29 cellular contexts compared by ENCODE assay signal in genomic region chr2:46273919-46274318, GRCh38. TPM values are rescaled to one million over a fixed set of nuclear protein-coding genes. Genes with fewer than 3 reads are reported as not detected.
DNase-seq lines count a peak whose midpoint lies in the region; ATAC-seq, FAIRE-seq and TF ChIP-seq lines count a peak whose summit lies in the region.
"Had no signal": no experiment of that assay in that cellular context is flagged by ENCODE, and none has a peak within 500 bp of the region (broad histone marks: within the 10 kb centered on the region; RNA-seq: fewer than 3 reads in every experiment).

No MANE protein-coding gene starts in this region.

- H3K4me2 ChIP-seq in astrocyte (ENCODE audit: low read length), result peak overlapping the region; percentile 8

- FAIRE-seq in astrocyte (lab: Jason Lieb, UNC), result no peak

- H3K36me3 ChIP-seq in astrocyte (ENCODE audit: insufficient read depth, low read length), result no peaks in the 10 kb centered on the region
- H3K36me3 ChIP-seq: neutrophil, thoracic aorta, WERI-Rb-1 had no signal

- H3K27ac Mint-ChIP-seq in astrocyte (ENCODE audit: unreplicated experiment) (no peak overlapping the region), osteocyte (ENCODE audit: unreplicated experiment) (peak overlapping the region; percentile 19)
- H3K27ac Mint-ChIP-seq in stimulated activated naive B cell treated with anti-CD40 and anti-IgM and Interleukin-4, amounts not matched to agents 10 μg/mL and 1 μg/mL and 100 μg/mL, for 72 hours, result no peak overlapping the region
- H3K27ac Mint-ChIP-seq: activated T-helper 1 cell treated with anti-CD3 and anti-CD28 coated beads, Interleukin-12 subunit alpha, Interleukin-12 subunit beta, Interleukin-2, Interleukin-4 antibody, amounts not matched to agents 30 ng/mL and 10 ng/mL and 1 ng/mL, durations not matched to agents 14 hours and 24 hours and 36 hours; CD14-positive monocyte; T-helper 17 cell had no signal

- no peaks in the 10 kb centered on the region for H3K79me2 ChIP-seq in astrocyte (ENCODE audit: insufficient read depth, low read length)

- H4K20me1 ChIP-seq in astrocyte (ENCODE audit: insufficient read depth, low read length), result no peaks in the 10 kb centered on the region

- no peaks in the 10 kb centered on the region for H3K9me3 ChIP-seq in astrocyte (ENCODE audit: insufficient read depth, low read depth, low read length)
- H3K9me3 ChIP-seq: neutrophil, thoracic aorta had no signal

- H3K4me3 Mint-ChIP-seq in astrocyte (ENCODE audit: unreplicated experiment) (no peak overlapping the region), osteocyte (ENCODE audit: unreplicated experiment) (no peak overlapping the region)
- no peak overlapping the region for H3K4me3 Mint-ChIP-seq in stimulated activated naive B cell treated with anti-CD40 and anti-IgM and Interleukin-4, amounts not matched to agents 10 μg/mL and 1 μg/mL and 100 μg/mL, for 72 hours
- H3K4me3 Mint-ChIP-seq: activated T-helper 1 cell treated with anti-CD3 and anti-CD28 coated beads, Interleukin-12 subunit alpha, Interleukin-12 subunit beta, Interleukin-2, Interleukin-4 antibody, amounts not matched to agents 30 ng/mL and 10 ng/mL and 1 ng/mL, durations not matched to agents 14 hours and 24 hours and 36 hours; CD14-positive monocyte; immature natural killer cell; T-helper 17 cell had no signal

- H3K27me3 Mint-ChIP-seq in astrocyte (ENCODE audit: low read depth, unreplicated experiment) (peaks cover 16% of the 10 kb centered on the region), osteocyte (ENCODE audit: unreplicated experiment) (peaks cover 5% of the 10 kb centered on the region)
- H3K27me3 Mint-ChIP-seq in stimulated activated naive B cell treated with anti-CD40 and anti-IgM and Interleukin-4, amounts not matched to agents 10 μg/mL and 1 μg/mL and 100 μg/mL, for 72 hours, result peaks cover 39 to 40% of the 10 kb centered on the region in 2 donors

- peaks cover 33% of the 10 kb centered on the region for H3K4me1 ChIP-seq in astrocyte (ENCODE audit: insufficient read depth, low read length)

- H2AFZ ChIP-seq in astrocyte (ENCODE audit: low read depth, low read length), result no peak overlapping the region

- H3K27me3 ChIP-seq in astrocyte (ENCODE audit: insufficient read depth, low read length), result no peaks in the 10 kb centered on the region

- H3K9me3 Mint-ChIP-seq in astrocyte (ENCODE audit: unreplicated experiment) (peaks cover 3% of the 10 kb centered on the region), osteocyte (ENCODE audit: unreplicated experiment) (no peaks in the 10 kb centered on the region)
- no peaks in the 10 kb centered on the region for H3K9me3 Mint-ChIP-seq in stimulated activated naive B cell treated with anti-CD40 and anti-IgM and Interleukin-4, amounts not matched to agents 10 μg/mL and 1 μg/mL and 100 μg/mL, for 72 hours
- H3K9me3 Mint-ChIP-seq: activated T-helper 1 cell treated with anti-CD3 and anti-CD28 coated beads, Interleukin-12 subunit alpha, Interleukin-12 subunit beta, Interleukin-2, Interleukin-4 antibody, amounts not matched to agents 30 ng/mL and 10 ng/mL and 1 ng/mL, durations not matched to agents 14 hours and 24 hours and 36 hours; CD14-positive monocyte; immature natural killer cell had no signal

- H3K27ac ChIP-seq in astrocyte (ENCODE audit: low read depth, low read length), result no peak overlapping the region
- H3K27ac ChIP-seq: neutrophil, SK-N-MC, thoracic aorta, WERI-Rb-1 had no signal

- ATAC-seq in omental fat pad (ENCODE audit: low FRiP score) (no peak), GM21526 (IDR thresholded peaks at IDR 0.05; ENCODE audit: low FRiP score, unreplicated experiment) (no peak)
- ATAC-seq in stimulated activated naive B cell treated with anti-CD40 and anti-IgM and Interleukin-4, amounts not matched to agents 10 μg/mL and 1 μg/mL and 100 μg/mL, for 72 hours (replicated peaks), result no peak
- ATAC-seq: T-helper 17 cell had no signal

- TF ChIP-seq CTCF in astrocyte (IDR thresholded peaks at IDR 0.05; ENCODE audit: insufficient read depth, low read depth, low read length) (no peak), osteocyte (IDR thresholded peaks at IDR 0.05) (no peak), omental fat pad (IDR thresholded peaks at IDR 0.05) (no peak)

- H3K9ac ChIP-seq in astrocyte (ENCODE audit: low read length), result no peak overlapping the region

- peaks cover 1% of the 10 kb centered on the region for H3K36me3 Mint-ChIP-seq in astrocyte (ENCODE audit: low read depth, unreplicated experiment)
- no peaks in the 10 kb centered on the region for H3K36me3 Mint-ChIP-seq in osteocyte (ENCODE audit: unreplicated experiment)
- H3K36me3 Mint-ChIP-seq in stimulated activated naive B cell treated with anti-CD40 and anti-IgM and Interleukin-4, amounts not matched to agents 10 μg/mL and 1 μg/mL and 100 μg/mL, for 72 hours, result no peaks in the 10 kb centered on the region
- H3K36me3 Mint-ChIP-seq: CD14-positive monocyte had no signal

- peak; percentile 12 for DNase-seq in Caki2 (ENCODE audit: low read depth)
- DNase-seq in astrocyte (ENCODE audit: low read depth), result peak; percentile 2
- DNase-seq in islet precursor cell, result peak; percentile 61
- DNase-seq in osteocyte (ENCODE audit: extremely low spot score, unreplicated experiment), result no peak
- no peak for DNase-seq in omental fat pad (ENCODE audit: low spot score)
- DNase-seq in stimulated activated naive B cell treated with anti-CD40 and anti-IgM and Interleukin-4, amounts not matched to agents 10 μg/mL and 1 μg/mL and 100 μg/mL, for 72 hours, result no peak
- no peak for DNase-seq in activated CD4-positive, alpha-beta T cell treated with anti-CD3 and anti-CD28 coated beads for 48 hours
- DNase-seq: activated CD4-positive, alpha-beta T cell treated with anti-CD3 and anti-CD28 coated beads, Interleukin-2, amount 50 U/mL, for 1 hour; activated naive CD4-positive, alpha-beta T cell treated with anti-CD3 and anti-CD28 coated beads, Interleukin-2, amount 50 U/mL, for 16 hours; anterior cingulate cortex; central memory CD4-positive, alpha-beta T cell; dorsolateral prefrontal cortex; hippocampal formation; immature natural killer cell; NCI-H2029 treated with DMSO at 0.1 percent for 48 hours; NCI-H226; NCI-H748 treated with DMSO at 0.1 percent for 48 hours; retina; stimulated activated CD4-positive, alpha-beta T cell treated with anti-CD3 and anti-CD28 coated beads, Interleukin-12 subunit alpha, Interleukin-12 subunit beta, amount 100 ng/mL, for 4 hours; stimulated activated CD4-positive, alpha-beta T cell treated with anti-CD3 and anti-CD28 coated beads, Interleukin-4, amount 100 ng/mL, for 4 hours; stimulated activated naive CD4-positive, alpha-beta T cell treated with Interleukin-2 at 50 U/mL for 16 hours; T-helper 17 cell; WERI-Rb-1 had no signal

- peaks cover 47% of the 10 kb centered on the region for H3K4me1 Mint-ChIP-seq in astrocyte (ENCODE audit: low read depth, unreplicated experiment)
- H3K4me1 Mint-ChIP-seq in osteocyte (ENCODE audit: unreplicated experiment), result peaks cover 41% of the 10 kb centered on the region
- H3K4me1 Mint-ChIP-seq in stimulated activated naive B cell treated with anti-CD40 and anti-IgM and Interleukin-4, amounts not matched to agents 10 μg/mL and 1 μg/mL and 100 μg/mL, for 72 hours, result peaks cover 14 to 16% of the 10 kb centered on the region in 2 donors

- in situ Hi-C loops in Caki2 (cut with HindIII; ENCODE audit: low pct_unique_long_range_greater_than_20kb, low sequenced_read_pairs), result no loop called here

- H3K4me3 ChIP-seq in astrocyte (ENCODE audit: insufficient read depth, low read depth, low read length), result no peak overlapping the region
- H3K4me3 ChIP-seq: dorsolateral prefrontal cortex, SK-N-MC, thoracic aorta had no signal

RNA-seq across cellular contexts. Expression of gene EPAS1, which starts 23.3 kb away (rescaled TPM):
- total RNA-seq in Caki2 (2014; rRNA removed; shearing (Covaris generic); ENCODE audit: low replicate concordance), result 3.7 and 4.0 TPM in 2 replicates
- total RNA-seq in astrocyte (42.8 and 42.9 TPM in 2 replicates), osteocyte (11.0 and 14.1 TPM in 2 replicates), omental fat pad (100 to 1,000 TPM; 292 to 980 (median 435) TPM)

Comparison
In these comparisons a context has a peak if more than half of its experiments do, and no peak if none do; other contexts are left out.
1. DNase-seq: peak in Caki2 (single experiment), astrocyte (single experiment) and islet precursor cell (single experiment); none in osteocyte (single experiment), omental fat pad (single experiment), stimulated activated naive B cell treated with anti-CD40 and anti-IgM and Interleukin-4, amounts not matched to agents 10 μg/mL and 1 μg/mL and 100 μg/mL, for 72 hours (single experiment) and activated CD4-positive, alpha-beta T cell treated with anti-CD3 and anti-CD28 coated beads for 48 hours (single experiment).